Comparison of ENCODE assay signal across 1 cellular context in genomic region chr4:119197772-119198212, GRCh38.
A peak's percentile ranks its signal among the peaks of the same experiment; 100 is the strongest.
TF ChIP-seq lines count a peak whose summit lies in the region.

No MANE protein-coding gene starts in this region.

TF ChIP-seq in HepG2, 621 proteins besides CTCF, POLR2A, EP300 and RAD21 (continued from another document and continues in another):
- TF ChIP-seq ARID5B (CRISPR knock-in tag; IDR thresholded peaks at IDR 0.05) (0 out of 2 replicates have a peak, but pooled peaks have one; percentile 49), ZBTB43 (CRISPR knock-in tag; conservative IDR thresholded peaks at IDR 0.05) (no peak), ZNF775 (CRISPR knock-in tag; IDR thresholded peaks at IDR 0.05; ENCODE audit: borderline replicate concordance) (no peak), ZNF280D (CRISPR knock-in tag; IDR thresholded peaks at IDR 0.05) (peak; percentile 87), ZNF660 (CRISPR knock-in tag; IDR thresholded peaks at IDR 0.05; ENCODE audit: borderline replicate concordance, low read depth) (no peak), MIXL1 (CRISPR knock-in tag; IDR thresholded peaks at IDR 0.05) (no peak), TSC22D2 (CRISPR knock-in tag; IDR thresholded peaks at IDR 0.05; ENCODE audit: borderline replicate concordance) (no peak), CBX2 (IDR thresholded peaks at IDR 0.05; ENCODE audit: low read depth, low read length) (no peak), CBX2 (CRISPR knock-in tag; IDR thresholded peaks at IDR 0.05; ENCODE audit: low read depth) (no peak), XBP1 (CRISPR knock-in tag; IDR thresholded peaks at IDR 0.05) (no peak), ASH2L (IDR thresholded peaks at IDR 0.05; ENCODE audit: insufficient read length, low read depth, low read length) (no peak), DBP (CRISPR knock-in tag; IDR thresholded peaks at IDR 0.05; ENCODE audit: not compliant biosample characterization) (no peak), ZNF615 (CRISPR knock-in tag; IDR thresholded peaks at IDR 0.05; ENCODE audit: borderline replicate concordance) (no peak), NR2C2 (CRISPR knock-in tag; IDR thresholded peaks at IDR 0.05; ENCODE audit: borderline replicate concordance) (no peak), ZNF543 (CRISPR knock-in tag; IDR thresholded peaks at IDR 0.05) (no peak), ZNF17 (CRISPR knock-in tag; IDR thresholded peaks at IDR 0.05) (no peak), ZBTB37 (CRISPR knock-in tag; IDR thresholded peaks at IDR 0.05) (no peak), RORA (CRISPR knock-in tag; IDR thresholded peaks at IDR 0.05) (no peak), GATA4 (IDR thresholded peaks at IDR 0.05; ENCODE audit: borderline replicate concordance, low read depth) (no peak), ZNF350 (CRISPR knock-in tag; IDR thresholded peaks at IDR 0.05; ENCODE audit: borderline replicate concordance, low read depth) (peak; percentile 45; the same call in 1 of the 2 replicates), MYPOP (CRISPR knock-in tag; IDR thresholded peaks at IDR 0.05) (no peak), ARID4A (CRISPR knock-in tag; IDR thresholded peaks at IDR 0.05; ENCODE audit: borderline replicate concordance) (no peak), RCOR2 (CRISPR knock-in tag; IDR thresholded peaks at IDR 0.05) (no peak), ZHX2 (IDR thresholded peaks at IDR 0.05; ENCODE audit: low read depth) (no peak), ZHX2 (CRISPR knock-in tag; IDR thresholded peaks at IDR 0.05; ENCODE audit: borderline replicate concordance) (no peak), ZNF607 (CRISPR knock-in tag; IDR thresholded peaks at IDR 0.05; ENCODE audit: borderline replicate concordance) (0 out of 2 replicates have a peak, but pooled peaks have one; percentile 18), CSRNP1 (CRISPR knock-in tag; IDR thresholded peaks at IDR 0.05) (no peak), ZNF709 (CRISPR knock-in tag; IDR thresholded peaks at IDR 0.05) (no peak; the same call in 1 of the 2 replicates), ELF3 (CRISPR knock-in tag; IDR thresholded peaks at IDR 0.05) (peak; percentile 59), ATAD3A (CRISPR knock-in tag; IDR thresholded peaks at IDR 0.05) (no peak), U2AF1 (optimal IDR thresholded peaks at IDR 0.05; ENCODE audit: low read depth, low read length) (no peak), MXD4 (CRISPR knock-in tag; IDR thresholded peaks at IDR 0.05) (0 out of 2 replicates have a peak, but pooled peaks have one; percentile 23), ZSCAN31 (CRISPR knock-in tag; IDR thresholded peaks at IDR 0.05; ENCODE audit: low read depth) (no peak)
